ENCODE assay signal across 29 cellular contexts in genomic region chr22:19739448-19739895, GRCh38. TPM values are rescaled to one million over a fixed set of nuclear protein-coding genes. Genes with fewer than 3 reads are reported as not detected.
"Had no signal": no experiment of that assay in that cellular context is flagged by ENCODE, and none has a peak within 500 bp of the region (broad histone marks: within the 10 kb centered on the region; RNA-seq: fewer than 3 reads in every experiment).

No MANE protein-coding gene starts in this region.

- H3K36me3 ChIP-seq: colonic mucosa, gastrocnemius medialis, heart right ventricle, left lung had no signal

- H3K4me1 ChIP-seq: colonic mucosa, left lung had no signal

- H3K4me3 ChIP-seq: colonic mucosa, gastrocnemius medialis, heart right ventricle, left lung, lung had no signal

- FAIRE-seq: endometrium, islet of Langerhans, keratinocyte had no signal

- H3K27ac ChIP-seq: colonic mucosa, epithelial cell of prostate, gastrocnemius medialis, heart right ventricle, left lung had no signal

- H3K27me3 ChIP-seq: colonic mucosa, gastrocnemius medialis had no signal

- H3K9me3 ChIP-seq: colonic mucosa, gastrocnemius medialis, heart right ventricle, left lung had no signal

- DNase-seq: colonic mucosa; cortex of kidney; effector CD8-positive, alpha-beta T cell; effector memory CD8-positive, alpha-beta T cell; endodermal cell; erythroblast; foreskin fibroblast; foreskin melanocyte; gastrocnemius medialis; glutamatergic neuron; head of caudate nucleus; heart right ventricle; hippocampal formation; left cardiac atrium; left lung; left ventricle myocardium superior; mammary epithelial cell; mesendoderm; midbrain; naive B cell had no signal

- ATAC-seq: effector memory CD8-positive, alpha-beta T cell; esophagus mucosa; gastrocnemius medialis; heart right ventricle; left cardiac atrium; left lung; left ventricle myocardium superior had no signal

RNA-seq across cellular contexts. Expression of gene GP1BB, which starts 16.1 kb away (rescaled TPM):
- total RNA-seq: left cardiac atrium, left ventricle myocardium superior had no signal

RNA-seq across cellular contexts. Expression of gene TBX1, which starts 21.1 kb away (rescaled TPM):
- total RNA-seq: chondrocyte, kidney epithelial cell, mononuclear cell had no signal
- polyA plus RNA-seq: mammary epithelial cell had no signal
